9 cellular contexts compared by ENCODE assay signal in the genomic region with DNA sequence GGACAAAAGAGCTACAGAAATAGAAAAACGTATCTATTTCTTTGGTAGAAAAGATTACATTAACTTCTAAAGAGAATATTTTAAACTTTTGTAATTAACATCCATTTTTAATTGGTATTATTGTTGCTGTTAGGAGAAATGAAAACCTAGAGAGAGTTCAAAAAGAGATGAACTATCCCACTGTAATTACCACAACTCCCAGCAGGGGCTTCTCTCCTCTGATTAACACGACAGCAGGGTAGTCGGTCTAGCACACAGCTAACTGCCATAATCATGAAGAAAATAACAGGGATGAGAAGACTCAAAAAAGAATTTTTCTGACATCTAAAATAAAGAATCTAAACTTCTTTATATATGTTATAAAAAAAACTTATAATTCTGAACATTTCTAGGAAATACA.
DNase-seq lines count a peak whose midpoint lies in the region; ATAC-seq and TF ChIP-seq lines count a peak whose summit lies in the region.
"Had no signal": no experiment of that assay in that cellular context is flagged by ENCODE, and none has a peak within 500 bp of the region (broad histone marks: within the 10 kb centered on the region; RNA-seq: fewer than 3 reads in every experiment).

No MANE protein-coding gene starts in this region.

- no peaks in the 10 kb centered on the region for H3K4me1 Mint-ChIP-seq in H9

- H3K9ac ChIP-seq in H9 (ENCODE audit: extremely low read depth, insufficient read length, low read length): no peak overlapping the region
- H3K9ac ChIP-seq in OCI-LY1 (ENCODE audit: low read length): no peak overlapping the region

- no peaks in the 10 kb centered on the region for H4K20me1 ChIP-seq in H9 (ENCODE audit: control insufficient read depth, insufficient read depth, insufficient read length)
- no peaks in the 10 kb centered on the region for H4K20me1 ChIP-seq in OCI-LY1 (ENCODE audit: insufficient read depth, low read length)

- no peak overlapping the region for H3K23ac ChIP-seq in H9 (ENCODE audit: insufficient read length, low read depth, low read length)

- H3K56ac ChIP-seq in H9 (ENCODE audit: insufficient read length, low read depth, low read length): no peak overlapping the region

- no peak overlapping the region for H2BK5ac ChIP-seq in H9 (ENCODE audit: insufficient read length, low read length)

- no peak overlapping the region for H2BK12ac ChIP-seq in H9 (ENCODE audit: insufficient read length, low read depth, low read length)

- H3F3A ChIP-seq in OCI-LY1 (ENCODE audit: insufficient read depth, low read length): no peaks in the 10 kb centered on the region

- H3K27me3 ChIP-seq in H9 (ENCODE audit: insufficient read depth, low read length): no peaks in the 10 kb centered on the region
- H3K27me3 ChIP-seq in OCI-LY1 (ENCODE audit: insufficient read depth, low read length): no peaks in the 10 kb centered on the region

- no peak overlapping the region for H3K18ac ChIP-seq in H9 (ENCODE audit: insufficient read length, low read depth, low read length)

- no peaks in the 10 kb centered on the region for H3K27me3 Mint-ChIP-seq in H9 (ENCODE audit: low read depth)

- no peak overlapping the region for H2BK20ac ChIP-seq in H9 (ENCODE audit: low read depth, low read length, poor library complexity, severe bottlenecking)

- no peak overlapping the region for H4K91ac ChIP-seq in H9 (ENCODE audit: insufficient read length, low read depth, low read length)

- no peaks in the 10 kb centered on the region for H3K79me2 ChIP-seq in H9 (ENCODE audit: insufficient read depth, low read length)
- no peaks in the 10 kb centered on the region for H3K79me2 ChIP-seq in OCI-LY1 (ENCODE audit: insufficient read depth, low read length)

- peak; percentile 68 for TF ChIP-seq CTCF in H9 (conservative IDR thresholded peaks at IDR 0.05)
- peak; percentile 30 for TF ChIP-seq CTCF in OCI-LY1 (IDR thresholded peaks at IDR 0.05; ENCODE audit: low read length)
- peak; percentile 67 for TF ChIP-seq CTCF in epithelial cell of proximal tubule (conservative IDR thresholded peaks at IDR 0.05; ENCODE audit: low read depth, low read length)

- no peaks in the 10 kb centered on the region for H3K23me2 ChIP-seq in H9 (ENCODE audit: insufficient read length, low read depth, low read length, poor library complexity, severe bottlenecking)

- H3K14ac ChIP-seq in H9 (ENCODE audit: insufficient read depth, low read length): no peak overlapping the region

- ATAC-seq in GM21360 (IDR thresholded peaks at IDR 0.05; ENCODE audit: unreplicated experiment) (no peak), GM18858 (IDR thresholded peaks at IDR 0.05; ENCODE audit: unreplicated experiment) (no peak)
- ATAC-seq: HCT116 had no signal

- no CpG with 5 or more reads among the region's 3 CpGs for WGBS in H9 (ENCODE audit: extremely low coverage, insufficient read length, low lambda C conversion rate)

- peaks cover 0 to 6% of the 10 kb centered on the region in 2 experiments; a peak in 2 of 5 replicates for H3K9me3 Mint-ChIP-seq in H9

- H3T11ph ChIP-seq in H9 (ENCODE audit: low read length): no peak overlapping the region

- no peak overlapping the region for H4K8ac ChIP-seq in H9 (replicated peaks; ENCODE audit: insufficient read length, low read depth, low read length)

- H3K36me3 Mint-ChIP-seq in H9 (ENCODE audit: insufficient read depth in 1 of 3, low read depth in 3 of 3): peaks cover 0 to 10% (median 3%) of the 10 kb centered on the region in 3 experiments; a peak in 2 of 7 replicates

- H2AK5ac ChIP-seq in H9 (ENCODE audit: insufficient read length, low read length): no peak overlapping the region

- no peaks in the 10 kb centered on the region for H3K79me1 ChIP-seq in H9 (ENCODE audit: insufficient read depth, low read depth, low read length, poor library complexity, severe bottlenecking)

- H3K4me3 ChIP-seq in OCI-LY1 (ENCODE audit: low read depth, low read length, poor library complexity, severe bottlenecking) (no peak overlapping the region), epithelial cell of proximal tubule (ENCODE audit: low read depth, low read length) (no peak overlapping the region)

- H3K36me3 ChIP-seq in OCI-LY1 (ENCODE audit: insufficient read depth, low read length): no peaks in the 10 kb centered on the region

- no peak overlapping the region for H2BK120ac ChIP-seq in H9 (ENCODE audit: low read depth, low read length, poor library complexity, severe bottlenecking)

- no peak overlapping the region for H3K27ac Mint-ChIP-seq in H9

- DNase-seq in 8988T (peak; percentile 38), H9 (no peak), epithelial cell of proximal tubule (ENCODE audit: low read depth) (no peak), NCI-H2196 (lab: John Stamatoyannopoulos, UW; ENCODE audit: unreplicated experiment) (no peak)
- DNase-seq in activated CD8-positive, alpha-beta memory T cell treated with anti-CD3 and anti-CD28 coated beads for 24 hours: no peak

- no peak overlapping the region for H2BK15ac ChIP-seq in H9 (ENCODE audit: low read depth, low read length)

- no peak overlapping the region for H4K5ac ChIP-seq in H9 (ENCODE audit: insufficient read length, low read depth, low read length)

- no peak overlapping the region for H3K4me3 Mint-ChIP-seq in H9

- H3K4me2 ChIP-seq in H9 (ENCODE audit: insufficient read depth, insufficient read length, low read length) (no peak overlapping the region), OCI-LY1 (ENCODE audit: low read length) (no peak overlapping the region)

- H3K9me2 ChIP-seq in OCI-LY1 (ENCODE audit: low read depth, low read length): no peaks in the 10 kb centered on the region

- no peak overlapping the region for H3K4ac ChIP-seq in H9 (ENCODE audit: low read depth, low read length)

- H3K9me3 ChIP-seq in H9 (ENCODE audit: control insufficient read depth, low read depth, low read length) (no peaks in the 10 kb centered on the region), OCI-LY1 (ENCODE audit: low read length) (no peaks in the 10 kb centered on the region)

- no peaks in the 10 kb centered on the region for H3K4me1 ChIP-seq in H9 (ENCODE audit: insufficient read depth, low read length)
- no peaks in the 10 kb centered on the region for H3K4me1 ChIP-seq in OCI-LY1 (ENCODE audit: insufficient read depth, low read length, severe bottlenecking)

- H3K27ac ChIP-seq in H9 (ENCODE audit: insufficient read length, low read depth, low read length) (no peak overlapping the region), OCI-LY1 (ENCODE audit: low read depth, low read length, poor library complexity, severe bottlenecking) (no peak overlapping the region)

- H2AFZ ChIP-seq in H9 (ENCODE audit: low read length) (no peak overlapping the region), OCI-LY1 (ENCODE audit: low read length) (no peak overlapping the region)
